In genomic region chr11:34964610-34965331, GRCh38 we compare ENCODE assay signal across 36 cellular contexts.
"Had no signal": no experiment of that assay in that cellular context is flagged by ENCODE, and none has a peak within 500 bp of the region (broad histone marks: within the 10 kb centered on the region; RNA-seq: fewer than 3 reads in every experiment).

No MANE protein-coding gene starts in this region.

- H3K4me3 Mint-ChIP-seq: activated B cell treated with CpG ODN at 0.5 μM for 24 hours; activated CD4-positive, alpha-beta memory T cell treated with anti-CD3 and anti-CD28 coated beads, Interleukin-2, amount 10 ng/mL, durations not matched to agents 7 days and 5 days; activated CD8-positive, alpha-beta memory T cell treated with anti-CD3 and anti-CD28 coated beads, Interleukin-2, amount 10 ng/mL, durations not matched to agents 7 days and 5 days; activated naive CD4-positive, alpha-beta T cell treated with anti-CD3 and anti-CD28 coated beads, Interleukin-2, amount 10 ng/mL, durations not matched to agents 7 days and 5 days; activated naive CD8-positive, alpha-beta T cell; central memory CD8-positive, alpha-beta T cell had no signal

- FAIRE-seq: RCC 7860 had no signal

- H3K4me1 Mint-ChIP-seq: activated B cell treated with CpG ODN at 0.5 μM for 24 hours; activated CD4-positive, alpha-beta memory T cell treated with anti-CD3 and anti-CD28 coated beads, Interleukin-2, amount 10 ng/mL, durations not matched to agents 7 days and 5 days; activated CD8-positive, alpha-beta memory T cell treated with anti-CD3 and anti-CD28 coated beads, Interleukin-2, amount 10 ng/mL, durations not matched to agents 7 days and 5 days; activated naive CD4-positive, alpha-beta T cell treated with anti-CD3 and anti-CD28 coated beads, Interleukin-2, amount 10 ng/mL, durations not matched to agents 7 days and 5 days; central memory CD8-positive, alpha-beta T cell had no signal

- H3K9me3 Mint-ChIP-seq: activated B cell treated with CpG ODN at 0.5 μM for 24 hours; activated CD4-positive, alpha-beta memory T cell treated with anti-CD3 and anti-CD28 coated beads, Interleukin-2, amount 10 ng/mL, durations not matched to agents 7 days and 5 days; activated naive CD4-positive, alpha-beta T cell treated with anti-CD3 and anti-CD28 coated beads, Interleukin-2, amount 10 ng/mL, durations not matched to agents 7 days and 5 days; central memory CD8-positive, alpha-beta T cell had no signal

- H3K4me3 ChIP-seq: cardiac muscle cell had no signal

- ATAC-seq: activated CD8-positive, alpha-beta memory T cell treated with anti-CD3 and anti-CD28 coated beads, Interleukin-2, amount 10 ng/mL, durations not matched to agents 7 days and 5 days; PC-3; Right ventricle myocardium inferior had no signal

- H3K27me3 ChIP-seq: brain microvascular endothelial cell, cardiac muscle cell had no signal

- DNase-seq: activated B cell treated with CpG ODN at 0.5 μM for 24 hours; activated CD4-positive, alpha-beta memory T cell treated with anti-CD3 and anti-CD28 coated beads, Interleukin-2, amount 10 ng/mL, durations not matched to agents 7 days and 5 days; activated CD4-positive, alpha-beta T cell treated with anti-CD3 and anti-CD28 coated beads for 4 hours; activated CD4-positive, alpha-beta T cell treated with anti-CD3 and anti-CD28 coated beads, Interleukin-2, amount 50 U/mL, for 1 hour; activated CD4-positive, CD25-positive, alpha-beta regulatory T cell treated with anti-CD3 and anti-CD28 coated beads, Interleukin-2, amount 50 U/mL, for 72 hours; activated CD8-positive, alpha-beta memory T cell treated with anti-CD3 and anti-CD28 coated beads for 24 hours; activated CD8-positive, alpha-beta memory T cell treated with anti-CD3 and anti-CD28 coated beads, Interleukin-2, amount 10 ng/mL, durations not matched to agents 7 days and 5 days; activated CD8-positive, alpha-beta memory T cell treated with anti-CD3 and anti-CD28 coated beads, Interleukin-2, amount 50 U/mL, for 48 hours; activated effector memory CD4-positive, alpha-beta T cell treated with Interleukin-2 at 50 U/mL for 16 hours; activated naive CD4-positive, alpha-beta T cell treated with anti-CD3 and anti-CD28 coated beads, Interleukin-2, amount 10 ng/mL, durations not matched to agents 7 days and 5 days; activated T-cell treated with anti-CD3 and anti-CD28 coated beads, Interleukin-2, amount 50 U/mL, for 48 hours; amniotic stem cell; aorta; brain microvascular endothelial cell; NCI-H1048; NCI-H1105 treated with DMSO at 0.1 percent for 48 hours; NCI-H1436; NCI-H1694; NCI-H1930; NCI-H2081 treated with DMSO at 0.1 percent for 48 hours; NCI-H510A; NCI-H526; NCI-H748 treated with DMSO at 0.1 percent for 48 hours; NK-92 treated with Interleukin-12 subunit alpha and Interleukin-12 subunit beta, amount 100 ng/mL, for 24 hours; PC-3; SW 1271; T-helper 1 cell; T-helper 2 cell; T-helper 9 cell had no signal

- H3K27me3 Mint-ChIP-seq: activated B cell treated with CpG ODN at 0.5 μM for 24 hours; activated CD4-positive, alpha-beta memory T cell treated with anti-CD3 and anti-CD28 coated beads, Interleukin-2, amount 10 ng/mL, durations not matched to agents 7 days and 5 days; activated CD8-positive, alpha-beta memory T cell treated with anti-CD3 and anti-CD28 coated beads, Interleukin-2, amount 10 ng/mL, durations not matched to agents 7 days and 5 days; activated naive CD4-positive, alpha-beta T cell treated with anti-CD3 and anti-CD28 coated beads, Interleukin-2, amount 10 ng/mL, durations not matched to agents 7 days and 5 days; activated naive CD8-positive, alpha-beta T cell; central memory CD8-positive, alpha-beta T cell had no signal

- H3K27ac ChIP-seq: brain microvascular endothelial cell, cardiac muscle cell, RWPE1, VCaP had no signal

- H3K27ac Mint-ChIP-seq: activated B cell treated with CpG ODN at 0.5 μM for 24 hours; activated CD4-positive, alpha-beta memory T cell treated with anti-CD3 and anti-CD28 coated beads, Interleukin-2, amount 10 ng/mL, durations not matched to agents 7 days and 5 days; activated CD8-positive, alpha-beta memory T cell treated with anti-CD3 and anti-CD28 coated beads, Interleukin-2, amount 10 ng/mL, durations not matched to agents 7 days and 5 days; activated naive CD4-positive, alpha-beta T cell treated with anti-CD3 and anti-CD28 coated beads, Interleukin-2, amount 10 ng/mL, durations not matched to agents 7 days and 5 days; activated naive CD8-positive, alpha-beta T cell had no signal
